ENCODE assay signal across 21 cellular contexts in genomic region chr12:115264605-115265004, GRCh38.
DNase-seq lines count a peak whose midpoint lies in the region; ATAC-seq, FAIRE-seq and TF ChIP-seq lines count a peak whose summit lies in the region.
"Had no signal": no experiment of that assay in that cellular context is flagged by ENCODE, and none has a peak within 500 bp of the region (broad histone marks: within the 10 kb centered on the region; RNA-seq: fewer than 3 reads in every experiment).

No MANE protein-coding gene starts in this region.

- H3K36me3 Mint-ChIP-seq in Calu3 (ENCODE audit: insufficient read depth, unreplicated experiment) = no peaks in the 10 kb centered on the region
- H3K36me3 Mint-ChIP-seq: CD14-positive monocyte; CD4-positive, alpha-beta memory T cell; CD4-positive, CD25-positive, alpha-beta regulatory T cell; CD8-positive, alpha-beta memory T cell had no signal

- H3K4me2 ChIP-seq in HepG2 (ENCODE audit: low read depth, low read length) = no peak overlapping the region
- H3K4me2 ChIP-seq: BLaER1 had no signal

- FAIRE-seq in HepG2 (lab: Jason Lieb, UNC) = no peak
- FAIRE-seq: A204.1, D721Med, G401.6, GM12891, GM19239 had no signal

- DNase-seq in HepG2 (ENCODE audit: low spot score) = no peak
- no peak for DNase-seq in right lobe of liver
- peak; percentile 29 for DNase-seq in kidney tubule cell (ENCODE audit: low spot score)
- DNase-seq in Calu3 = no peak
- DNase-seq: 8988T; ACHN; BE2C; C1 segment of cervical spinal cord; CD4-positive, alpha-beta memory T cell; CD4-positive, CD25-positive, alpha-beta regulatory T cell; CD8-positive, alpha-beta memory T cell; COR-L47; GF-D8 had no signal

- no peak for TF ChIP-seq POLR2A in HepG2 (IDR thresholded peaks at IDR 0.05; ENCODE audit: insufficient read depth in 1 of 2, low read depth in 2 of 2, low read length in 2 of 2)
- no peak for TF ChIP-seq POLR2A in right lobe of liver (IDR thresholded peaks at IDR 0.05)

- in situ Hi-C loops in HepG2 (cut with HindIII; ENCODE audit: extremely low pct_ligation_motif_present, low pct_unique_long_range_greater_than_20kb) = no loop called here

- POLR2A ChIA-PET in HepG2 (lab: Yijun Ruan, JAX) = no interaction called here

- H3K4me3 Mint-ChIP-seq in Calu3 (ENCODE audit: low read depth, unreplicated experiment) = no peak overlapping the region
- H3K4me3 Mint-ChIP-seq: CD14-positive monocyte; CD4-positive, alpha-beta memory T cell; CD4-positive, CD25-positive, alpha-beta regulatory T cell; CD8-positive, alpha-beta memory T cell had no signal

- WGBS in HepG2 (ENCODE audit: low lambda C conversion rate) = 40% methylated on average over 6 of the region's 6 CpGs
- WGBS in right lobe of liver (ENCODE audit: insufficient coverage, low coverage, low lambda C conversion rate, missing lambda C conversion rate) = 79% methylated on average over 6 of the region's 6 CpGs

- no peaks in the 10 kb centered on the region for H4K20me1 ChIP-seq in HepG2 (ENCODE audit: insufficient read depth, low read length)
- H4K20me1 ChIP-seq: BLaER1 had no signal

- no peaks in the 10 kb centered on the region for H3K79me2 ChIP-seq in HepG2 (ENCODE audit: insufficient read depth, low read length)

- TF ChIP-seq EP300 in HepG2 (IDR thresholded peaks at IDR 0.05; ENCODE audit: low read depth in 2 of 2, low read length in 2 of 2) (no peak), HepG2 (CRISPR knock-in tag; IDR thresholded peaks at IDR 0.05; ENCODE audit: borderline replicate concordance) (no peak)

- H3K9me3 ChIP-seq in HepG2 (ENCODE audit: low read length) (no peaks in the 10 kb centered on the region), right lobe of liver (no peaks in the 10 kb centered on the region)
- H3K9me3 ChIP-seq: BE2C, BLaER1 had no signal

- TF ChIP-seq CTCF in HepG2 (CRISPR knock-in tag; IDR thresholded peaks at IDR 0.05) (no peak), right lobe of liver (IDR thresholded peaks at IDR 0.05) (no peak), Calu3 (IDR thresholded peaks at IDR 0.05; ENCODE audit: unreplicated experiment) (no peak)

- H2AFZ ChIP-seq in HepG2 (ENCODE audit: low read length) = no peak overlapping the region

- CTCF ChIA-PET in HepG2 (lab: Yijun Ruan, JAX; ENCODE audit: low intra/inter-chr PET ratio, low total read pairs) (no interaction called here), Calu3 (lab: Charles Lee) (no interaction called here)

- intact Hi-C loops in HepG2 (cut with micrococcal nuclease; ENCODE audit: unreplicated experiment) = no loop called here
- intact Hi-C loops in right lobe of liver (cut with DNase I) = no loop called here
- intact Hi-C loops in Calu3 (cut with micrococcal nuclease; ENCODE audit: unreplicated experiment) = no loop called here

- no peak overlapping the region for H3K4me3 ChIP-seq in HepG2 (replicated peaks in 1 of 3; ENCODE audit: insufficient read depth in 1 of 3, low read depth in 2 of 3, low read length in 3 of 3)
- no peak overlapping the region for H3K4me3 ChIP-seq in right lobe of liver
- H3K4me3 ChIP-seq: BLaER1 had no signal

- peaks cover 31% of the 10 kb centered on the region for H3K4me1 ChIP-seq in HepG2 (ENCODE audit: insufficient read depth, low read length)
- peaks cover 0 to 5% (median 0%) of the 10 kb centered on the region in 4 donors for H3K4me1 ChIP-seq in right lobe of liver
- H3K4me1 ChIP-seq: BE2C had no signal

- H3K36me3 ChIP-seq in HepG2 (replicated peaks in 1 of 2; ENCODE audit: control insufficient read depth in 1 of 2, insufficient read depth in 2 of 2, low read length in 2 of 2) = no peaks in the 10 kb centered on the region
- H3K36me3 ChIP-seq in right lobe of liver = no peaks in the 10 kb centered on the region
- H3K36me3 ChIP-seq: BE2C, BLaER1 had no signal

- no peaks in the 10 kb centered on the region for H3K4me1 Mint-ChIP-seq in Calu3 (ENCODE audit: low read depth, unreplicated experiment)
- H3K4me1 Mint-ChIP-seq: CD14-positive monocyte; CD4-positive, alpha-beta memory T cell; CD4-positive, CD25-positive, alpha-beta regulatory T cell; CD8-positive, alpha-beta memory T cell had no signal

- H3K27ac Mint-ChIP-seq in Calu3 (ENCODE audit: unreplicated experiment) = no peak overlapping the region
- H3K27ac Mint-ChIP-seq: CD14-positive monocyte; CD4-positive, alpha-beta memory T cell; CD4-positive, CD25-positive, alpha-beta regulatory T cell; CD8-positive, alpha-beta memory T cell had no signal

- no peak overlapping the region for H3K9ac ChIP-seq in HepG2 (ENCODE audit: insufficient read depth, low read depth, low read length)
- H3K9ac ChIP-seq: BLaER1 had no signal

- BruUV-seq in HepG2 (replicated peaks; lab: Mats Ljungman, UMichigan) = no TSS peak
- BruUV-seq in Calu3 (replicated peaks; lab: Mats Ljungman, UMichigan) = no TSS peak

- peaks cover 16% of the 10 kb centered on the region for H3K9me3 Mint-ChIP-seq in Calu3 (ENCODE audit: low read depth, unreplicated experiment)

- H3K27ac ChIP-seq in HepG2 (ENCODE audit: extremely low read length, insufficient read depth, low read length) = no peak overlapping the region
- H3K27ac ChIP-seq in right lobe of liver = no peak overlapping the region
- H3K27ac ChIP-seq: BLaER1 had no signal

- ATAC-seq in HepG2 = no peak
- no peak for ATAC-seq in right lobe of liver
- no peak for ATAC-seq in GM21447 (IDR thresholded peaks at IDR 0.05; ENCODE audit: unreplicated experiment)

- TF ChIP-seq RAD21 in HepG2 (CRISPR knock-in tag; IDR thresholded peaks at IDR 0.05) = no peak

- H3K27me3 Mint-ChIP-seq in Calu3 (ENCODE audit: unreplicated experiment) = no peaks in the 10 kb centered on the region
- H3K27me3 Mint-ChIP-seq: CD4-positive, alpha-beta memory T cell had no signal

- H3K27me3 ChIP-seq in HepG2 (ENCODE audit: control insufficient read depth in 1 of 2, insufficient read depth in 2 of 2, low read length in 2 of 2) (no peaks in the 10 kb centered on the region; a peak in 1 of 5 replicates), right lobe of liver (no peaks in the 10 kb centered on the region)
- H3K27me3 ChIP-seq: BE2C, BLaER1 had no signal

TF ChIP-seq in HepG2, 621 proteins besides CTCF, POLR2A, EP300 and RAD21:
- TF ChIP-seq ZNF33A (CRISPR knock-in tag; IDR thresholded peaks at IDR 0.05; ENCODE audit: borderline replicate concordance) (no peak), ATF7 (IDR thresholded peaks at IDR 0.05) (peak; percentile 82), ATF7 (CRISPR knock-in tag; IDR thresholded peaks at IDR 0.05) (no peak)
